25 cellular contexts compared by ENCODE assay signal in the genomic region with DNA sequence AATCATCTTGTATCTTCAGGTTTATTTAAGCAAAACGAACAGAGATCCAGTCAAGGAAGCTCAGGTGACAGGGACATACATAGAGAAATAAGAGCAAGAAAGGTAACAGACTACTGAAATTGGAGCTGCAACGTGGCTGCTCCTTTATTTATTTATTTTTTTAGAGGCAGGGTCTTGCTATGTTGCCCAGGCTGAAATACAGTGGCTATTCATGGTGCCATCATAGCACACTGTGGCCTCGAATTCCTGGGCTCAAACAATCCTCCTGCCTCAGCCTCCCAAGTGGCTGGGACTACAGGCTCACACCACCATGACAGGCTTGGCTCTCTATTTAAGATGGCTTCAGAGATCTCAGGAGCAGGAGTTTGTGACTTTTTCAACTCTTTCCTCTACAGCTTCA. TPM values are rescaled to one million over a fixed set of nuclear protein-coding genes. Genes with fewer than 3 reads are reported as not detected.
"Had no signal": no experiment of that assay in that cellular context is flagged by ENCODE, and none has a peak within 500 bp of the region (broad histone marks: within the 10 kb centered on the region; RNA-seq: fewer than 3 reads in every experiment).

No MANE protein-coding gene starts in this region.

- H3K27ac ChIP-seq: KMS-11, VCaP had no signal

- H3K9ac ChIP-seq: KMS-11 had no signal

- H3K36me3 ChIP-seq: MG63 had no signal

- H3K9me3 ChIP-seq: MG63 had no signal

- H3K27ac Mint-ChIP-seq: activated CD4-positive, alpha-beta T cell treated with anti-CD3 and anti-CD28 coated beads for 36 hours; activated CD8-positive, alpha-beta T cell treated with anti-CD3 and anti-CD28 coated beads for 36 hours; activated naive CD4-positive, alpha-beta T cell treated with anti-CD3 and anti-CD28 coated beads, Interleukin-2, amount 10 ng/mL, durations not matched to agents 7 days and 5 days; activated naive CD8-positive, alpha-beta T cell treated with anti-CD3 and anti-CD28 coated beads for 36 hours; activated T-cell treated with anti-CD3 and anti-CD28 coated beads, Interleukin-2, amount 50 U/mL, for 72 hours; activated T-helper 2 cell treated with anti-CD3 and anti-CD28 coated beads, Interferon-gamma antibody, Interleukin-2, Interleukin-4, amounts not matched to agents 10 μg/mL and 5 μg/mL and 100 μg/mL, durations not matched to agents 14 hours and 24 hours and 36 hours had no signal

- H3K4me3 Mint-ChIP-seq: activated CD4-positive, alpha-beta T cell treated with anti-CD3 and anti-CD28 coated beads for 36 hours; activated CD8-positive, alpha-beta T cell treated with anti-CD3 and anti-CD28 coated beads for 36 hours; activated naive CD4-positive, alpha-beta T cell treated with anti-CD3 and anti-CD28 coated beads, Interleukin-2, amount 10 ng/mL, durations not matched to agents 7 days and 5 days; activated naive CD8-positive, alpha-beta T cell treated with anti-CD3 and anti-CD28 coated beads for 36 hours; activated T-cell treated with anti-CD3 and anti-CD28 coated beads, Interleukin-2, amount 50 U/mL, for 72 hours had no signal

- H3K4me2 ChIP-seq: KMS-11 had no signal

- DNase-seq: activated CD4-positive, alpha-beta T cell treated with anti-CD3 and anti-CD28 coated beads for 36 hours; activated CD4-positive, alpha-beta T cell treated with anti-CD3 and anti-CD28 coated beads, Interleukin-2, amount 50 U/mL, for 1 hour; activated CD8-positive, alpha-beta memory T cell treated with anti-CD3 and anti-CD28 coated beads, Interleukin-2, amount 50 U/mL, for 4 hours; activated CD8-positive, alpha-beta T cell treated with anti-CD3 and anti-CD28 coated beads for 36 hours; activated gamma-delta T cell treated with Interleukin-2 at 50 U/mL for 16 hours; activated naive CD4-positive, alpha-beta T cell treated with anti-CD3 and anti-CD28 coated beads, Interleukin-2, amount 10 ng/mL, durations not matched to agents 7 days and 5 days; activated naive CD8-positive, alpha-beta T cell treated with anti-CD3 and anti-CD28 coated beads for 36 hours; activated T-cell treated with anti-CD3 and anti-CD28 coated beads, Interleukin-2, amount 50 U/mL, for 72 hours; central memory CD4-positive, alpha-beta T cell; MG63; MV-4-11; NCI-H1417 treated with DMSO at 0.1 percent for 48 hours; NCI-H1694; NCI-H2029; NCI-H2107; NCI-H510A treated with DMSO at 0.1 percent for 48 hours; NK-92 treated with Interleukin-12 subunit alpha and Interleukin-12 subunit beta, amount 100 ng/mL, for 24 hours; PC-3; SHP77 treated with DMSO at 0.1 percent for 48 hours; T-helper 1 cell had no signal

- H3K9me3 Mint-ChIP-seq: activated CD8-positive, alpha-beta T cell treated with anti-CD3 and anti-CD28 coated beads for 36 hours; activated naive CD4-positive, alpha-beta T cell treated with anti-CD3 and anti-CD28 coated beads, Interleukin-2, amount 10 ng/mL, durations not matched to agents 7 days and 5 days; activated naive CD8-positive, alpha-beta T cell treated with anti-CD3 and anti-CD28 coated beads for 36 hours; activated T-cell treated with anti-CD3 and anti-CD28 coated beads, Interleukin-2, amount 50 U/mL, for 72 hours; activated T-helper 2 cell treated with anti-CD3 and anti-CD28 coated beads, Interferon-gamma antibody, Interleukin-2, Interleukin-4, amounts not matched to agents 10 μg/mL and 5 μg/mL and 100 μg/mL, durations not matched to agents 14 hours and 24 hours and 36 hours had no signal

- H3K4me3 ChIP-seq: MG63 had no signal

- H3K36me3 Mint-ChIP-seq: activated naive CD4-positive, alpha-beta T cell treated with anti-CD3 and anti-CD28 coated beads, Interleukin-2, amount 10 ng/mL, durations not matched to agents 7 days and 5 days; activated naive CD8-positive, alpha-beta T cell treated with anti-CD3 and anti-CD28 coated beads for 36 hours had no signal

- H3K4me1 Mint-ChIP-seq: activated CD4-positive, alpha-beta T cell treated with anti-CD3 and anti-CD28 coated beads for 36 hours; activated naive CD4-positive, alpha-beta T cell treated with anti-CD3 and anti-CD28 coated beads, Interleukin-2, amount 10 ng/mL, durations not matched to agents 7 days and 5 days; activated naive CD8-positive, alpha-beta T cell treated with anti-CD3 and anti-CD28 coated beads for 36 hours had no signal

- ATAC-seq: activated CD4-positive, alpha-beta T cell treated with anti-CD3 and anti-CD28 coated beads for 36 hours; activated CD8-positive, alpha-beta T cell treated with anti-CD3 and anti-CD28 coated beads for 36 hours; activated T-cell treated with anti-CD3 and anti-CD28 coated beads, Interleukin-2, amount 50 U/mL, for 72 hours; PC-3 had no signal

- FAIRE-seq: bronchial epithelial cell, RCC 7860 had no signal

RNA-seq across cellular contexts. Expression of gene COL1A2, which starts 46.4 kb away (rescaled TPM):
- total RNA-seq: PC-3 had no signal
